1 cellular context compared by ENCODE assay signal in the genomic region with DNA sequence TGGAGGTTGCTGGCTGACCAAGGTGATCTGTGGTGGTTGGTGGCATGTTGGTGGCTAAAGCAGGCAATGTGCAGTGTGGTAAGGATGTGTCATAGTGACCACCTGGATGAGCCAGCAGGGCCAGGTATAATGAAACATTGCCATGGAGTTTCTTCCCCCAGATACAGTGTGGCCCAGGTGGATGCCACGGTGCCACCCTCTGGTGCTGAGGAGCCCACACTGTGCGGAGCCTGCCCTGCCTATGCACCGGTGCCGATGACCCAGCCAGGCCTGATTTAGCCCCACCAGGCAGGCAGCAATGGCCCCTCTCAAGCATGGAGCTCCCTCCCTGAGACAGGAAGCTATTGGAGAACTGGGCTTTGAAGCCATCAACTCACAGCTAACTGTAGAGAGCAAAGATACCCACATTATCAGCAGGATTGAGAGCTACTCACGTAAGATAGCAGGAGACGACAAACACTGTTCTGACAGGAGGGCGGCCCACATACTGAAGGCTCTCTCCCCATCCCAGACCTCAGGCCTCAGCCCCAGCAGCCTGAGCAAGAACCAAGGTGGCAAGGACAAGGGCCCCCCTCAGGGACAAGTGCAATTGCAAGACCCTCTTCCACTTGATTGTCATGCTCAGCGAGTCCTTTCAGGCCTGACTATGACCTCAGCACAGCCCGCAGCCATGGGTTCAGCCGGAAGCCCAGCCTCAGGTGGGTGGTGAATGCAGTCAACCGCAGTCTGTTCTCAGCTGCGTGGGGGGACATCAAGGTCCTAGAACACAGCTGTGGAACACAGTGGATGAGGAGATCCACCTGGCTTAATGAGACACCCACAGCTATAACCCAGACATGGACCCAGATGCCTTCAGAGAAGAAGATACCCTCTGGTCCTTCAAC.
TF ChIP-seq lines count a peak whose summit lies in the region.

No MANE protein-coding gene starts in this region.

TF ChIP-seq in GM23338, 12 proteins besides CTCF, POLR2A, EP300 and RAD21 (continued from another document):
- TF ChIP-seq, protein P1, sequence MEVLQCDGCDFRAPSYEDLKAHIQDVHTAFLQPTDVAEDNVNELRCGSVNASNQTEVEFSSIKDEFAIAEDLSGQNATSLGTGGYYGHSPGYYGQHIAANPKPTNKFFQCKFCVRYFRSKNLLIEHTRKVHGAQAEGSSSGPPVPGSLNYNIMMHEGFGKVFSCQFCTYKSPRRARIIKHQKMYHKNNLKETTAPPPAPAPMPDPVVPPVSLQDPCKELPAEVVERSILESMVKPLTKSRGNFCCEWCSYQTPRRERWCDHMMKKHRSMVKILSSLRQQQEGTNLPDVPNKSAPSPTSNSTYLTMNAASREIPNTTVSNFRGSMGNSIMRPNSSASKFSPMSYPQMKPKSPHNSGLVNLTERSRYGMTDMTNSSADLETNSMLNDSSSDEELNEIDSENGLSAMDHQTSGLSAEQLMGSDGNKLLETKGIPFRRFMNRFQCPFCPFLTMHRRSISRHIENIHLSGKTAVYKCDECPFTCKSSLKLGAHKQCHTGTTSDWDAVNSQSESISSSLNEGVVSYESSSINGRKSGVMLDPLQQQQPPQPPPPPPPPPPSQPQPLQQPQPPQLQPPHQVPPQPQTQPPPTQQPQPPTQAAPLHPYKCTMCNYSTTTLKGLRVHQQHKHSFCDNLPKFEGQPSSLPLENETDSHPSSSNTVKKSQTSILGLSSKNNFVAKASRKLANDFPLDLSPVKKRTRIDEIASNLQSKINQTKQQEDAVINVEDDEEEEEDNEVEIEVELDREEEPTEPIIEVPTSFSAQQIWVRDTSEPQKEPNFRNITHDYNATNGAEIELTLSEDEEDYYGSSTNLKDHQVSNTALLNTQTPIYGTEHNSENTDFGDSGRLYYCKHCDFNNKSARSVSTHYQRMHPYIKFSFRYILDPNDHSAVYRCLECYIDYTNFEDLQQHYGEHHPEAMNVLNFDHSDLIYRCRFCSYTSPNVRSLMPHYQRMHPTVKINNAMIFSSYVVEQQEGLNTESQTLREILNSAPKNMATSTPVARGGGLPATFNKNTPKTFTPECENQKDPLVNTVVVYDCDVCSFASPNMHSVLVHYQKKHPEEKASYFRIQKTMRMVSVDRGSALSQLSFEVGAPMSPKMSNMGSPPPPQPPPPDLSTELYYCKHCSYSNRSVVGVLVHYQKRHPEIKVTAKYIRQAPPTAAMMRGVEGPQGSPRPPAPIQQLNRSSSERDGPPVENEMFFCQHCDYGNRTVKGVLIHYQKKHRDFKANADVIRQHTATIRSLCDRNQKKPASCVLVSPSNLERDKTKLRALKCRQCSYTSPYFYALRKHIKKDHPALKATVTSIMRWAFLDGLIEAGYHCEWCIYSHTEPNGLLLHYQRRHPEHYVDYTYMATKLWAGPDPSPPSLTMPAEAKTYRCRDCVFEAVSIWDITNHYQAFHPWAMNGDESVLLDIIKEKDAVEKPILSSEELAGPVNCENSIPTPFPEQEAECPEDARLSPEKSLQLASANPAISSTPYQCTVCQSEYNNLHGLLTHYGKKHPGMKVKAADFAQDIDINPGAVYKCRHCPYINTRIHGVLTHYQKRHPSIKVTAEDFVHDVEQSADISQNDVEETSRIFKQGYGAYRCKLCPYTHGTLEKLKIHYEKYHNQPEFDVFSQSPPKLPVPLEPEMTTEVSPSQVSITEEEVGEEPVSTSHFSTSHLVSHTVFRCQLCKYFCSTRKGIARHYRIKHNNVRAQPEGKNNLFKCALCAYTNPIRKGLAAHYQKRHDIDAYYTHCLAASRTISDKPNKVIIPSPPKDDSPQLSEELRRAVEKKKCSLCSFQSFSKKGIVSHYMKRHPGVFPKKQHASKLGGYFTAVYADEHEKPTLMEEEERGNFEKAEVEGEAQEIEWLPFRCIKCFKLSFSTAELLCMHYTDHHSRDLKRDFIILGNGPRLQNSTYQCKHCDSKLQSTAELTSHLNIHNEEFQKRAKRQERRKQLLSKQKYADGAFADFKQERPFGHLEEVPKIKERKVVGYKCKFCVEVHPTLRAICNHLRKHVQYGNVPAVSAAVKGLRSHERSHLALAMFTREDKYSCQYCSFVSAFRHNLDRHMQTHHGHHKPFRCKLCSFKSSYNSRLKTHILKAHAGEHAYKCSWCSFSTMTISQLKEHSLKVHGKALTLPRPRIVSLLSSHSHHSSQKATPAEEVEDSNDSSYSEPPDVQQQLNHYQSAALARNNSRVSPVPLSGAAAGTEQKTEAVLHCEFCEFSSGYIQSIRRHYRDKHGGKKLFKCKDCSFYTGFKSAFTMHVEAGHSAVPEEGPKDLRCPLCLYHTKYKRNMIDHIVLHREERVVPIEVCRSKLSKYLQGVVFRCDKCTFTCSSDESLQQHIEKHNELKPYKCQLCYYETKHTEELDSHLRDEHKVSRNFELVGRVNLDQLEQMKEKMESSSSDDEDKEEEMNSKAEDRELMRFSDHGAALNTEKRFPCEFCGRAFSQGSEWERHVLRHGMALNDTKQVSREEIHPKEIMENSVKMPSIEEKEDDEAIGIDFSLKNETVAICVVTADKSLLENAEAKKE (CRISPR knock-in tag; IDR thresholded peaks at IDR 0.05), result no peak
- TF ChIP-seq, protein P2, sequence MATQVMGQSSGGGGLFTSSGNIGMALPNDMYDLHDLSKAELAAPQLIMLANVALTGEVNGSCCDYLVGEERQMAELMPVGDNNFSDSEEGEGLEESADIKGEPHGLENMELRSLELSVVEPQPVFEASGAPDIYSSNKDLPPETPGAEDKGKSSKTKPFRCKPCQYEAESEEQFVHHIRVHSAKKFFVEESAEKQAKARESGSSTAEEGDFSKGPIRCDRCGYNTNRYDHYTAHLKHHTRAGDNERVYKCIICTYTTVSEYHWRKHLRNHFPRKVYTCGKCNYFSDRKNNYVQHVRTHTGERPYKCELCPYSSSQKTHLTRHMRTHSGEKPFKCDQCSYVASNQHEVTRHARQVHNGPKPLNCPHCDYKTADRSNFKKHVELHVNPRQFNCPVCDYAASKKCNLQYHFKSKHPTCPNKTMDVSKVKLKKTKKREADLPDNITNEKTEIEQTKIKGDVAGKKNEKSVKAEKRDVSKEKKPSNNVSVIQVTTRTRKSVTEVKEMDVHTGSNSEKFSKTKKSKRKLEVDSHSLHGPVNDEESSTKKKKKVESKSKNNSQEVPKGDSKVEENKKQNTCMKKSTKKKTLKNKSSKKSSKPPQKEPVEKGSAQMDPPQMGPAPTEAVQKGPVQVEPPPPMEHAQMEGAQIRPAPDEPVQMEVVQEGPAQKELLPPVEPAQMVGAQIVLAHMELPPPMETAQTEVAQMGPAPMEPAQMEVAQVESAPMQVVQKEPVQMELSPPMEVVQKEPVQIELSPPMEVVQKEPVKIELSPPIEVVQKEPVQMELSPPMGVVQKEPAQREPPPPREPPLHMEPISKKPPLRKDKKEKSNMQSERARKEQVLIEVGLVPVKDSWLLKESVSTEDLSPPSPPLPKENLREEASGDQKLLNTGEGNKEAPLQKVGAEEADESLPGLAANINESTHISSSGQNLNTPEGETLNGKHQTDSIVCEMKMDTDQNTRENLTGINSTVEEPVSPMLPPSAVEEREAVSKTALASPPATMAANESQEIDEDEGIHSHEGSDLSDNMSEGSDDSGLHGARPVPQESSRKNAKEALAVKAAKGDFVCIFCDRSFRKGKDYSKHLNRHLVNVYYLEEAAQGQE (IDR thresholded peaks at IDR 0.05; ENCODE audit: unreplicated experiment), result no peak
